Comparison of ENCODE assay signal across 1 cellular context in the genomic region with DNA sequence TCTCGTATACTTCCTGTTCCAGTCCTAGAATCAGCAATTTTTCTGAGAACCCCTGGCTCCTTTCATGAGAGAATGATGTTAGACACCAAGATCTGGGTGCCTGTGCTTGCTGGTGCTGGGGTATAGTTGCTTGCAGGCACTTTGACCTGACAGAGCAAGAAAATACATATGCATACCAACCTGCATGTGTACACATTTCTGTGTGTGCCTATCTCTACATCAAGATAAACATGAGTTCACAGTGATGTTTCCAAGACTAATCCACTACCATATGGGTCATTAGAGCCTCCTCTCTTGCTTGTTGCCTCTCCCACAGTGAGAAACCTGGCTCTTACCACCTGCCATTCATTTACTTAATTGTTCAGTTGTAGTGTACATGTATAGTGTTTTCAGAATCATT.
TF ChIP-seq lines count a peak whose summit lies in the region.

No MANE protein-coding gene starts in this region.

TF ChIP-seq in IMR-90, 13 proteins besides CTCF, POLR2A, EP300 and RAD21 (continued from another document):
- TF ChIP-seq, protein P1, sequence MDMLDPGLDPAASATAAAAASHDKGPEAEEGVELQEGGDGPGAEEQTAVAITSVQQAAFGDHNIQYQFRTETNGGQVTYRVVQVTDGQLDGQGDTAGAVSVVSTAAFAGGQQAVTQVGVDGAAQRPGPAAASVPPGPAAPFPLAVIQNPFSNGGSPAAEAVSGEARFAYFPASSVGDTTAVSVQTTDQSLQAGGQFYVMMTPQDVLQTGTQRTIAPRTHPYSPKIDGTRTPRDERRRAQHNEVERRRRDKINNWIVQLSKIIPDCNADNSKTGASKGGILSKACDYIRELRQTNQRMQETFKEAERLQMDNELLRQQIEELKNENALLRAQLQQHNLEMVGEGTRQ (IDR thresholded peaks at IDR 0.05; ENCODE audit: low read depth, low read length) = no peak
- no peak for TF ChIP-seq SMC3 (IDR thresholded peaks at IDR 0.05; ENCODE audit: low read depth, low read length)
- TF ChIP-seq FOS (IDR thresholded peaks at IDR 0.05; ENCODE audit: low read depth, low read length) = no peak
- no peak for TF ChIP-seq MXI1 (IDR thresholded peaks at IDR 0.05; ENCODE audit: borderline replicate concordance, low read depth, low read length)
- TF ChIP-seq, protein P2, sequence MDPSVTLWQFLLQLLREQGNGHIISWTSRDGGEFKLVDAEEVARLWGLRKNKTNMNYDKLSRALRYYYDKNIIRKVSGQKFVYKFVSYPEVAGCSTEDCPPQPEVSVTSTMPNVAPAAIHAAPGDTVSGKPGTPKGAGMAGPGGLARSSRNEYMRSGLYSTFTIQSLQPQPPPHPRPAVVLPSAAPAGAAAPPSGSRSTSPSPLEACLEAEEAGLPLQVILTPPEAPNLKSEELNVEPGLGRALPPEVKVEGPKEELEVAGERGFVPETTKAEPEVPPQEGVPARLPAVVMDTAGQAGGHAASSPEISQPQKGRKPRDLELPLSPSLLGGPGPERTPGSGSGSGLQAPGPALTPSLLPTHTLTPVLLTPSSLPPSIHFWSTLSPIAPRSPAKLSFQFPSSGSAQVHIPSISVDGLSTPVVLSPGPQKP (IDR thresholded peaks at IDR 0.05; ENCODE audit: borderline replicate concordance, low read depth, low read length) = no peak
- no peak for TF ChIP-seq MAZ (IDR thresholded peaks at IDR 0.05; ENCODE audit: borderline replicate concordance, low read depth, low read length)
- no peak for TF ChIP-seq RFX5 (IDR thresholded peaks at IDR 0.05; ENCODE audit: low read depth, low read length)
